In genomic region chr3:50486219-50486888, GRCh38 we compare ENCODE assay signal across 26 cellular contexts. TPM values are rescaled to one million over a fixed set of nuclear protein-coding genes. Genes with fewer than 3 reads are reported as not detected.
A peak's percentile ranks its signal among the peaks of the same experiment; 100 is the strongest.
DNase-seq lines count a peak whose midpoint lies in the region; ATAC-seq, FAIRE-seq and TF ChIP-seq lines count a peak whose summit lies in the region.
"Had no signal": no experiment of that assay in that cellular context is flagged by ENCODE, and none has a peak within 500 bp of the region (broad histone marks: within the 10 kb centered on the region; RNA-seq: fewer than 3 reads in every experiment).

No MANE protein-coding gene starts in this region.

- intact Hi-C loops in activated naive CD4-positive, alpha-beta T cell treated with anti-CD3 and anti-CD28 coated beads for 36 hours (cut with micrococcal nuclease): no loop called here
- intact Hi-C loops in vagina (cut with DNase I): no loop called here
- intact Hi-C loops in testis (cut with DNase I; ENCODE audit: low total_unique reads): no loop called here

- H3K27ac ChIP-seq in brain microvascular endothelial cell: no peak overlapping the region
- H3K27ac ChIP-seq in vagina: no peak overlapping the region
- H3K27ac ChIP-seq in testis: no peak overlapping the region
- H3K27ac ChIP-seq: breast epithelium, neutrophil, Peyer's patch, uterus had no signal

- ATAC-seq in activated naive CD4-positive, alpha-beta T cell treated with anti-CD3 and anti-CD28 coated beads, Interleukin-2, amount 50 U/mL, for 72 hours: peak; percentile 58 to 81
- ATAC-seq: CD8-positive, alpha-beta T cell had no signal

- TF ChIP-seq POLR2A in vagina (IDR thresholded peaks at IDR 0.05): no peak
- no peak for TF ChIP-seq POLR2A in testis (IDR thresholded peaks at IDR 0.05)

- peak overlapping the region in 1 of 2 donors; percentile 50 for H3K27ac Mint-ChIP-seq in activated naive CD4-positive, alpha-beta T cell treated with anti-CD3 and anti-CD28 coated beads, Interleukin-2, amount 50 U/mL, for 72 hours
- no peak overlapping the region for H3K27ac Mint-ChIP-seq in activated naive CD4-positive, alpha-beta T cell treated with anti-CD3 and anti-CD28 coated beads for 36 hours
- H3K27ac Mint-ChIP-seq: activated naive CD8-positive, alpha-beta T cell treated with anti-CD3 and anti-CD28 coated beads, Interleukin-2, amount 10 ng/mL, durations not matched to agents 7 days and 5 days; activated T-helper 1 cell treated with anti-CD3 and anti-CD28 coated beads, Interleukin-12 subunit alpha, Interleukin-12 subunit beta, Interleukin-2, Interleukin-4 antibody, amounts not matched to agents 30 ng/mL and 10 ng/mL and 1 ng/mL, durations not matched to agents 14 hours and 24 hours and 36 hours; CD8-positive, alpha-beta T cell; T-helper 2 cell treated with Interferon-gamma antibody and Interleukin-4, amounts not matched to agents 5 μg/mL and 100 μg/mL, for 36 hours had no signal

- H3K9me3 ChIP-seq in vagina: no peaks in the 10 kb centered on the region
- no peaks in the 10 kb centered on the region for H3K9me3 ChIP-seq in testis
- H3K9me3 ChIP-seq: breast epithelium, neutrophil, Peyer's patch, SK-N-SH, uterus had no signal

- H3K4me3 ChIP-seq in brain microvascular endothelial cell (ENCODE audit: low read depth, low read length) (no peak overlapping the region), vagina (no peak overlapping the region), testis (no peak overlapping the region)
- H3K4me3 ChIP-seq: breast epithelium, Peyer's patch, uterus had no signal

- WGBS in testis, 2 donors: 93% methylated on average over 4 of the region's 4 CpGs

- in situ Hi-C loops in brain microvascular endothelial cell (cut with HindIII; ENCODE audit: low pct_ligation_motif_present, low sequenced_read_pairs) (no loop called here), GM13976 (cut with MboI; ENCODE audit: low sequenced_read_pairs, unreplicated experiment) (no loop called here)

- CTCF ChIA-PET in activated naive CD4-positive, alpha-beta T cell treated with anti-CD3 and anti-CD28 coated beads for 36 hours (lab: Charles Lee): interaction anchor here (0.7 to 1.7 kb wide), 3 partner anchors 51 to 56 kb away, joined by 3 to 7 read pairs (median 3); no protein-coding TSS in a partner anchor

- FAIRE-seq in urothelium cell line (lab: Jason Lieb, UNC): no peak
- FAIRE-seq: endometrium had no signal

- H3K36me3 ChIP-seq in brain microvascular endothelial cell (replicated peaks) (no peaks in the 10 kb centered on the region), vagina (no peaks in the 10 kb centered on the region), testis (ENCODE audit: low read depth, missing control alignments) (no peaks in the 10 kb centered on the region)
- H3K36me3 ChIP-seq: breast epithelium, neutrophil, Peyer's patch, uterus had no signal

- H3K27me3 ChIP-seq in brain microvascular endothelial cell (replicated peaks): no peaks in the 10 kb centered on the region
- H3K27me3 ChIP-seq in vagina: no peaks in the 10 kb centered on the region
- no peaks in the 10 kb centered on the region for H3K27me3 ChIP-seq in testis
- H3K27me3 ChIP-seq: breast epithelium, neutrophil, Peyer's patch, uterus had no signal

- H3K27me3 Mint-ChIP-seq in activated naive CD4-positive, alpha-beta T cell treated with anti-CD3 and anti-CD28 coated beads for 36 hours (ENCODE audit: low read depth): no peaks in the 10 kb centered on the region
- H3K27me3 Mint-ChIP-seq: activated naive CD8-positive, alpha-beta T cell treated with anti-CD3 and anti-CD28 coated beads, Interleukin-2, amount 10 ng/mL, durations not matched to agents 7 days and 5 days had no signal

- DNase-seq in activated naive CD4-positive, alpha-beta T cell treated with anti-CD3 and anti-CD28 coated beads, Interleukin-2, amount 50 U/mL, for 72 hours (ENCODE audit: low spot score in 2 of 2): peak in 1 of 2 donors; percentile 65
- no peak for DNase-seq in activated naive CD4-positive, alpha-beta T cell treated with anti-CD3 and anti-CD28 coated beads for 36 hours
- peak; percentile 24 for DNase-seq in HK-2 (ENCODE audit: unreplicated experiment)
- DNase-seq in brain microvascular endothelial cell: peak; percentile 12
- DNase-seq in urothelium cell line (ENCODE audit: low spot score): peak; percentile 37
- no peak for DNase-seq in GM13976 (ENCODE audit: low spot score)
- DNase-seq in vagina (ENCODE audit: extremely low spot score in 2 of 2): no peak
- no peak for DNase-seq in testis
- DNase-seq: activated CD4-positive, alpha-beta T cell treated with anti-CD3 and anti-CD28 coated beads, Interleukin-2, amount 50 U/mL, for 48 hours; activated naive CD8-positive, alpha-beta T cell treated with anti-CD3 and anti-CD28 coated beads, Interleukin-2, amount 10 ng/mL, durations not matched to agents 7 days and 5 days; CD8-positive, alpha-beta T cell; cortex of kidney; GOT3; head of caudate nucleus; NCI-H1092 treated with DMSO at 0.1 percent for 48 hours; NCI-H2081; NCI-H446; Peyer's patch; SK-N-SH; uterus had no signal

- TF ChIP-seq CTCF in brain microvascular endothelial cell (IDR thresholded peaks at IDR 0.05; ENCODE audit: low read depth, low read length, missing control alignments) (no peak), GM13976 (IDR thresholded peaks at IDR 0.05; ENCODE audit: borderline replicate concordance, control extremely low read depth, extremely low read depth, insufficient read depth, missing control alignments) (no peak), vagina (IDR thresholded peaks at IDR 0.05) (no peak), testis (IDR thresholded peaks at IDR 0.05) (no peak)

- no peaks in the 10 kb centered on the region for H3K9me3 Mint-ChIP-seq in activated naive CD4-positive, alpha-beta T cell treated with anti-CD3 and anti-CD28 coated beads, Interleukin-2, amount 50 U/mL, for 72 hours
- no peaks in the 10 kb centered on the region for H3K9me3 Mint-ChIP-seq in activated naive CD4-positive, alpha-beta T cell treated with anti-CD3 and anti-CD28 coated beads for 36 hours
- H3K9me3 Mint-ChIP-seq: activated naive CD8-positive, alpha-beta T cell treated with anti-CD3 and anti-CD28 coated beads, Interleukin-2, amount 10 ng/mL, durations not matched to agents 7 days and 5 days; activated T-helper 1 cell treated with anti-CD3 and anti-CD28 coated beads, Interleukin-12 subunit alpha, Interleukin-12 subunit beta, Interleukin-2, Interleukin-4 antibody, amounts not matched to agents 30 ng/mL and 10 ng/mL and 1 ng/mL, durations not matched to agents 14 hours and 24 hours and 36 hours; CD8-positive, alpha-beta T cell; T-helper 2 cell treated with Interferon-gamma antibody and Interleukin-4, amounts not matched to agents 5 μg/mL and 100 μg/mL, for 36 hours had no signal

- H3K36me3 Mint-ChIP-seq in activated naive CD4-positive, alpha-beta T cell treated with anti-CD3 and anti-CD28 coated beads, Interleukin-2, amount 50 U/mL, for 72 hours: no peaks in the 10 kb centered on the region
- no peaks in the 10 kb centered on the region for H3K36me3 Mint-ChIP-seq in activated naive CD4-positive, alpha-beta T cell treated with anti-CD3 and anti-CD28 coated beads for 36 hours (ENCODE audit: low read depth)
- H3K36me3 Mint-ChIP-seq: activated naive CD8-positive, alpha-beta T cell treated with anti-CD3 and anti-CD28 coated beads, Interleukin-2, amount 10 ng/mL, durations not matched to agents 7 days and 5 days; CD8-positive, alpha-beta T cell had no signal

- H3K4me1 Mint-ChIP-seq in activated naive CD4-positive, alpha-beta T cell treated with anti-CD3 and anti-CD28 coated beads for 36 hours (ENCODE audit: low read depth): peaks cover 12% of the 10 kb centered on the region

- H3K4me1 ChIP-seq in vagina (no peaks in the 10 kb centered on the region), testis (no peaks in the 10 kb centered on the region)
- H3K4me1 ChIP-seq: breast epithelium, Peyer's patch, uterus had no signal

- H3K4me3 Mint-ChIP-seq in activated naive CD4-positive, alpha-beta T cell treated with anti-CD3 and anti-CD28 coated beads for 36 hours: no peak overlapping the region
- H3K4me3 Mint-ChIP-seq: activated naive CD8-positive, alpha-beta T cell treated with anti-CD3 and anti-CD28 coated beads, Interleukin-2, amount 10 ng/mL, durations not matched to agents 7 days and 5 days; activated T-helper 1 cell treated with anti-CD3 and anti-CD28 coated beads, Interleukin-12 subunit alpha, Interleukin-12 subunit beta, Interleukin-2, Interleukin-4 antibody, amounts not matched to agents 30 ng/mL and 10 ng/mL and 1 ng/mL, durations not matched to agents 14 hours and 24 hours and 36 hours; CD8-positive, alpha-beta T cell; T-helper 2 cell treated with Interferon-gamma antibody and Interleukin-4, amounts not matched to agents 5 μg/mL and 100 μg/mL, for 36 hours had no signal

RNA-seq across cellular contexts. Expression of gene CACNA2D2, which starts 17.1 kb away (rescaled TPM):
- total RNA-seq in activated naive CD4-positive, alpha-beta T cell treated with anti-CD3 and anti-CD28 coated beads, Interleukin-2, amount 50 U/mL, for 72 hours: 1 to 10 TPM; 2.4 to 3.0 TPM
- total RNA-seq in activated naive CD4-positive, alpha-beta T cell treated with anti-CD3 and anti-CD28 coated beads for 36 hours: under 1 TPM; 0.89 to 0.95 TPM
- 2.5 TPM for total RNA-seq in vagina
- total RNA-seq in testis: 10 to 100 TPM; 16.1 to 19.3 TPM
- polyA plus RNA-seq in testis (ENCODE audit: insufficient read depth, low read depth, low replicate concordance): 15.9 TPM
- total RNA-seq: LHCN-M2 had no signal

Comparison
In these comparisons a context has a peak if more than half of its experiments do, and no peak if none do; other contexts are left out.
1. DNase-seq: peak in HK-2 (single experiment), brain microvascular endothelial cell (single experiment) and urothelium cell line (single experiment); none in activated naive CD4-positive, alpha-beta T cell treated with anti-CD3 and anti-CD28 coated beads for 36 hours (single experiment), GM13976 (single experiment), vagina (0 of 2) and testis (single experiment).